In genomic region chr6:89613790-89614189, GRCh38 we compare ENCODE assay signal across 15 cellular contexts.
"Had no signal": no experiment of that assay in that cellular context is flagged by ENCODE, and none has a peak within 500 bp of the region (broad histone marks: within the 10 kb centered on the region; RNA-seq: fewer than 3 reads in every experiment).

No MANE protein-coding gene starts in this region.

- H3K27me3 Mint-ChIP-seq: effector memory CD8-positive, alpha-beta T cell; naive thymus-derived CD4-positive, alpha-beta T cell had no signal

- DNase-seq: effector memory CD8-positive, alpha-beta T cell; gastrocnemius medialis; islet precursor cell; mammary epithelial cell; naive thymus-derived CD4-positive, alpha-beta T cell; nephron progenitor cell; posterior cingulate gyrus; small intestine; stimulated activated CD4-positive, alpha-beta T cell treated with anti-CD3 and anti-CD28 coated beads, Interleukin-12 subunit alpha, Interleukin-12 subunit beta, amount 100 ng/mL, for 4 hours; stimulated activated naive CD4-positive, alpha-beta T cell; stomach; transverse colon had no signal

- H3K27ac ChIP-seq: epithelial cell of prostate, esophagus muscularis mucosa, gastrocnemius medialis, stomach, thoracic aorta, transverse colon had no signal

- H3K4me3 ChIP-seq: esophagus muscularis mucosa, gastrocnemius medialis, stomach, thoracic aorta, transverse colon had no signal

- H3K9me3 Mint-ChIP-seq: effector memory CD8-positive, alpha-beta T cell; naive thymus-derived CD4-positive, alpha-beta T cell; nephron progenitor cell had no signal

- ATAC-seq: effector memory CD8-positive, alpha-beta T cell; gastrocnemius medialis; naive thymus-derived CD4-positive, alpha-beta T cell had no signal

- H3K36me3 ChIP-seq: gastrocnemius medialis, thoracic aorta, transverse colon had no signal

- H3K4me3 Mint-ChIP-seq: effector memory CD8-positive, alpha-beta T cell; naive thymus-derived CD4-positive, alpha-beta T cell; nephron progenitor cell had no signal

- H3K9me3 ChIP-seq: esophagus muscularis mucosa, gastrocnemius medialis, stomach, thoracic aorta, transverse colon had no signal

- H3K27me3 ChIP-seq: esophagus muscularis mucosa, gastrocnemius medialis, stomach, transverse colon had no signal

- H3K27ac Mint-ChIP-seq: effector memory CD8-positive, alpha-beta T cell; naive thymus-derived CD4-positive, alpha-beta T cell; nephron progenitor cell had no signal

- FAIRE-seq: small intestine had no signal

- H3K4me1 ChIP-seq: esophagus muscularis mucosa, gastrocnemius medialis, stomach, transverse colon had no signal
